In genomic region chr9:132406554-132407122, GRCh38 we compare ENCODE assay signal across 8 cellular contexts. TPM values are rescaled to one million over a fixed set of nuclear protein-coding genes. Genes with fewer than 3 reads are reported as not detected.
A peak's percentile ranks its signal among the peaks of the same experiment; 100 is the strongest.
DNase-seq lines count a peak whose midpoint lies in the region; ATAC-seq and TF ChIP-seq lines count a peak whose summit lies in the region.

TSS of gene TTF1 (minus strand) at chr9:132406840. CDS start at chr9:132402821, 4,019 bp downstream.

- H2AFZ ChIP-seq in SK-N-SH (ENCODE audit: low read depth): peak within 1 kb of the TSS; percentile 100

- peak within 1 kb of the TSS; percentile 90 for H3K4me3 Mint-ChIP-seq in activated naive CD4-positive, alpha-beta T cell treated with anti-CD3 and anti-CD28 coated beads, Interleukin-2, amount 10 ng/mL, durations not matched to agents 7 days and 5 days

- DNase-seq in GM03348 (ENCODE audit: low spot score) (peak; percentile 98), NCI-H1092 treated with DMSO at 0.1 percent for 48 hours (lab: John Stamatoyannopoulos, UW) (peak; percentile 85), SK-N-SH (peak; percentile 92), glomerular endothelial cell (ENCODE audit: extremely low read depth, low read depth, low spot score) (peak; percentile 60), occipital lobe (lab: John Stamatoyannopoulos, UW) (peak; percentile 76), superior temporal gyrus (ENCODE audit: extremely low spot score) (peak; percentile 94)
- peak; percentile 97 for DNase-seq in activated naive CD4-positive, alpha-beta T cell treated with anti-CD3 and anti-CD28 coated beads, Interleukin-2, amount 10 ng/mL, durations not matched to agents 7 days and 5 days

- H3K4me1 ChIP-seq in SK-N-SH (ENCODE audit: control insufficient read depth in 1 of 2, insufficient read depth in 2 of 2, low read depth in 1 of 2, low read length in 1 of 2): peaks cover 0 to 30% of the 10 kb centered on the region in 2 experiments; a peak in 3 of 4 replicates

- H3K4me2 ChIP-seq in SK-N-SH: peak within 1 kb of the TSS; percentile 89

- H3K27ac ChIP-seq in SK-N-SH (ENCODE audit: low read depth in 2 of 2, low read length in 1 of 2): peak within 1 kb of the TSS; percentile 23 to 47; a peak in 3 of 4 replicates

- peak within 1 kb of the TSS; percentile 81 to 85 for H3K4me3 ChIP-seq in SK-N-SH (ENCODE audit: low read depth in 2 of 2, low read length in 1 of 2)

- peak within 1 kb of the TSS; percentile 85 for H3K9ac ChIP-seq in SK-N-SH

- H3K36me3 ChIP-seq in SK-N-SH (replicated peaks in 1 of 2; ENCODE audit: control insufficient read depth in 1 of 2, insufficient read depth in 2 of 2, low read length in 1 of 2): peaks cover 14 to 17% of the 10 kb centered on the region in 2 experiments

- no peaks in the 10 kb centered on the region for H3K9me2 ChIP-seq in SK-N-SH

- peaks cover 8% of the 10 kb centered on the region for H3F3A ChIP-seq in SK-N-SH (replicated peaks; ENCODE audit: insufficient read depth)

- CTCF ChIA-PET in SK-N-SH (lab: Yijun Ruan, JAX): interaction anchor here (1.1 kb wide), 1 partner anchor 15 kb away, joined by 3 read pairs; no protein-coding TSS in a partner anchor
- CTCF ChIA-PET in activated naive CD4-positive, alpha-beta T cell treated with anti-CD3 and anti-CD28 coated beads, Interleukin-2, amount 10 ng/mL, durations not matched to agents 7 days and 5 days (lab: Charles Lee): no interaction called here

- peak; percentile 79 for ATAC-seq in HG02610 (IDR thresholded peaks at IDR 0.05; ENCODE audit: unreplicated experiment)

- 2% methylated on average over 19 of the region's 33 CpGs for WGBS in SK-N-SH (ENCODE audit: low lambda C conversion rate)

- peaks cover 53% of the 10 kb centered on the region for H3K79me2 ChIP-seq in SK-N-SH (ENCODE audit: insufficient read depth)

- no peak for TF ChIP-seq EP300 in SK-N-SH (IDR thresholded peaks at IDR 0.05; ENCODE audit: borderline replicate concordance in 1 of 2, low read depth in 1 of 2, low read length in 1 of 2)

- no peaks in the 10 kb centered on the region for H3K9me3 ChIP-seq in SK-N-SH

- TF ChIP-seq RAD21 in SK-N-SH (IDR thresholded peaks at IDR 0.05; ENCODE audit: low read length): no peak

- H3K27me3 ChIP-seq in SK-N-SH (ENCODE audit: insufficient read depth): no peaks in the 10 kb centered on the region

- H4K20me1 ChIP-seq in SK-N-SH (ENCODE audit: insufficient read depth): 0 out of 2 replicates have a peak, but pooled peaks cover 4% of the 10 kb centered on the region

- POLR2A ChIA-PET in SK-N-SH (lab: Yijun Ruan, JAX): no interaction called here

- H3K27me3 Mint-ChIP-seq in activated naive CD4-positive, alpha-beta T cell treated with anti-CD3 and anti-CD28 coated beads, Interleukin-2, amount 10 ng/mL, durations not matched to agents 7 days and 5 days: peaks cover 44% of the 10 kb centered on the region

- peaks cover 63% of the 10 kb centered on the region for H3K4me1 Mint-ChIP-seq in activated naive CD4-positive, alpha-beta T cell treated with anti-CD3 and anti-CD28 coated beads, Interleukin-2, amount 10 ng/mL, durations not matched to agents 7 days and 5 days

- H3K27ac Mint-ChIP-seq in activated naive CD4-positive, alpha-beta T cell treated with anti-CD3 and anti-CD28 coated beads, Interleukin-2, amount 10 ng/mL, durations not matched to agents 7 days and 5 days: peak within 1 kb of the TSS; percentile 92

- peaks cover 28% of the 10 kb centered on the region for H3K36me3 Mint-ChIP-seq in activated naive CD4-positive, alpha-beta T cell treated with anti-CD3 and anti-CD28 coated beads, Interleukin-2, amount 10 ng/mL, durations not matched to agents 7 days and 5 days

- no peak for TF ChIP-seq CTCF in SK-N-SH (IDR thresholded peaks at IDR 0.05)

- H3K9me3 Mint-ChIP-seq in activated naive CD4-positive, alpha-beta T cell treated with anti-CD3 and anti-CD28 coated beads, Interleukin-2, amount 10 ng/mL, durations not matched to agents 7 days and 5 days: no peaks in the 10 kb centered on the region

TF ChIP-seq in SK-N-SH, 30 proteins besides CTCF, POLR2A, EP300 and RAD21 (continues in another document):
- TF ChIP-seq JUND (IDR thresholded peaks at IDR 0.05) (no peak), ELF1 (IDR thresholded peaks at IDR 0.05) (peak; percentile 98), TCF12 (IDR thresholded peaks at IDR 0.05) (peak; percentile 21; the same call in 1 of the 2 replicates), YY1 (IDR thresholded peaks at IDR 0.05; ENCODE audit: low read depth) (peak; percentile 70; the same call in 1 of the 2 replicates), FOXM1 (IDR thresholded peaks at IDR 0.05; ENCODE audit: low read depth) (no peak), POLR2AphosphoS5 (IDR thresholded peaks at IDR 0.05; ENCODE audit: low read depth, low read length) (peak; percentile 88), RXRA (IDR thresholded peaks at IDR 0.05; ENCODE audit: borderline replicate concordance, low read depth) (no peak), MXI1 (IDR thresholded peaks at IDR 0.05; ENCODE audit: low read depth, low read length) (peak; percentile 96), SIN3A (IDR thresholded peaks at IDR 0.05; ENCODE audit: borderline replicate concordance, low read depth, low read length) (peak; percentile 88), ZBTB33 (IDR thresholded peaks at IDR 0.05; ENCODE audit: borderline replicate concordance, low read depth) (no peak), EZH2phosphoT487 (IDR thresholded peaks at IDR 0.05; ENCODE audit: borderline replicate concordance, low read depth) (no peak), TAF1 (IDR thresholded peaks at IDR 0.05; ENCODE audit: borderline replicate concordance, low read depth, low read length) (peak; percentile 79), CHD2 (IDR thresholded peaks at IDR 0.05; ENCODE audit: low read length, partially characterized antibody) (peak; percentile 72), GATA2 (CRISPR knock-in tag; IDR thresholded peaks at IDR 0.05) (no peak), GABPA (IDR thresholded peaks at IDR 0.05; ENCODE audit: low read depth) (peak; percentile 99), NRF1 (IDR thresholded peaks at IDR 0.05; ENCODE audit: low read depth, low read length) (no peak)
- TF ChIP-seq, protein P1, sequence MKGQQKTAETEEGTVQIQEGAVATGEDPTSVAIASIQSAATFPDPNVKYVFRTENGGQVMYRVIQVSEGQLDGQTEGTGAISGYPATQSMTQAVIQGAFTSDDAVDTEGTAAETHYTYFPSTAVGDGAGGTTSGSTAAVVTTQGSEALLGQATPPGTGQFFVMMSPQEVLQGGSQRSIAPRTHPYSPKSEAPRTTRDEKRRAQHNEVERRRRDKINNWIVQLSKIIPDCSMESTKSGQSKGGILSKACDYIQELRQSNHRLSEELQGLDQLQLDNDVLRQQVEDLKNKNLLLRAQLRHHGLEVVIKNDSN (IDR thresholded peaks at IDR 0.05; ENCODE audit: borderline replicate concordance, low read depth): 0 out of 2 replicates have a peak, but pooled peaks have one; percentile 8
- TF ChIP-seq, protein P2, sequence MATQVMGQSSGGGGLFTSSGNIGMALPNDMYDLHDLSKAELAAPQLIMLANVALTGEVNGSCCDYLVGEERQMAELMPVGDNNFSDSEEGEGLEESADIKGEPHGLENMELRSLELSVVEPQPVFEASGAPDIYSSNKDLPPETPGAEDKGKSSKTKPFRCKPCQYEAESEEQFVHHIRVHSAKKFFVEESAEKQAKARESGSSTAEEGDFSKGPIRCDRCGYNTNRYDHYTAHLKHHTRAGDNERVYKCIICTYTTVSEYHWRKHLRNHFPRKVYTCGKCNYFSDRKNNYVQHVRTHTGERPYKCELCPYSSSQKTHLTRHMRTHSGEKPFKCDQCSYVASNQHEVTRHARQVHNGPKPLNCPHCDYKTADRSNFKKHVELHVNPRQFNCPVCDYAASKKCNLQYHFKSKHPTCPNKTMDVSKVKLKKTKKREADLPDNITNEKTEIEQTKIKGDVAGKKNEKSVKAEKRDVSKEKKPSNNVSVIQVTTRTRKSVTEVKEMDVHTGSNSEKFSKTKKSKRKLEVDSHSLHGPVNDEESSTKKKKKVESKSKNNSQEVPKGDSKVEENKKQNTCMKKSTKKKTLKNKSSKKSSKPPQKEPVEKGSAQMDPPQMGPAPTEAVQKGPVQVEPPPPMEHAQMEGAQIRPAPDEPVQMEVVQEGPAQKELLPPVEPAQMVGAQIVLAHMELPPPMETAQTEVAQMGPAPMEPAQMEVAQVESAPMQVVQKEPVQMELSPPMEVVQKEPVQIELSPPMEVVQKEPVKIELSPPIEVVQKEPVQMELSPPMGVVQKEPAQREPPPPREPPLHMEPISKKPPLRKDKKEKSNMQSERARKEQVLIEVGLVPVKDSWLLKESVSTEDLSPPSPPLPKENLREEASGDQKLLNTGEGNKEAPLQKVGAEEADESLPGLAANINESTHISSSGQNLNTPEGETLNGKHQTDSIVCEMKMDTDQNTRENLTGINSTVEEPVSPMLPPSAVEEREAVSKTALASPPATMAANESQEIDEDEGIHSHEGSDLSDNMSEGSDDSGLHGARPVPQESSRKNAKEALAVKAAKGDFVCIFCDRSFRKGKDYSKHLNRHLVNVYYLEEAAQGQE (IDR thresholded peaks at IDR 0.05; ENCODE audit: low read depth, low read length): no peak

RNA-seq across cellular contexts. Expression of gene TTF1, which starts in this region (rescaled TPM):
- polyA plus RNA-seq in SK-N-SH (2012; rRNA removed): 11.9 and 12.1 TPM in 2 replicates
- 17.4 and 21.5 TPM in 2 replicates for polyA plus RNA-seq in SK-N-SH (2012; cell fraction: cytosol; rRNA removed)
- 7.8 and 8.4 TPM in 2 replicates for polyA plus RNA-seq in SK-N-SH (2012; cell fraction: nucleus; rRNA removed)
- total RNA-seq in glomerular endothelial cell (7.9 and 9.4 TPM in 2 replicates), occipital lobe (11.7 TPM)

Comparison
In these comparisons a context has a peak if more than half of its experiments do, and no peak if none do; other contexts are left out.
1. Peak in every context shown above with its lines: DNase-seq, ATAC-seq, H3K4me3 ChIP-seq and H3K27ac ChIP-seq.